ENCODE assay signal across 8 cellular contexts in genomic region chr3:139111392-139112229, GRCh38.
DNase-seq lines count a peak whose midpoint lies in the region; ATAC-seq and TF ChIP-seq lines count a peak whose summit lies in the region.

No MANE protein-coding gene starts in this region.

- peak; percentile 72 for TF ChIP-seq RAD21 in Ishikawa (IDR thresholded peaks at IDR 0.05; ENCODE audit: low read depth)

- WGBS in trophoblast cell (ENCODE audit: extremely low coverage, insufficient coverage, insufficient read length): no CpG with 5 or more reads among the region's 13 CpGs

- H2BK5ac ChIP-seq in trophoblast cell (ENCODE audit: low read depth, low read length, poor library complexity): no peak overlapping the region

- H3K4ac ChIP-seq in trophoblast cell (ENCODE audit: low read depth, low read length): no peak overlapping the region

- peaks cover 1% of the 10 kb centered on the region for H3K9me3 ChIP-seq in trophoblast cell (ENCODE audit: insufficient read depth, low read depth, low read length)

- no peak overlapping the region for H2BK12ac ChIP-seq in trophoblast cell (ENCODE audit: low read length)

- H3K79me1 ChIP-seq in trophoblast cell (ENCODE audit: low read length): no peaks in the 10 kb centered on the region

- H3K79me2 ChIP-seq in trophoblast cell (ENCODE audit: control insufficient read depth, insufficient read depth, low read length, poor library complexity): no peaks in the 10 kb centered on the region

- no peak overlapping the region for H2AK5ac ChIP-seq in trophoblast cell (ENCODE audit: low read length)

- H3K27me3 ChIP-seq in trophoblast cell (ENCODE audit: insufficient read depth, low read length): no peaks in the 10 kb centered on the region

- TF ChIP-seq EP300 in Ishikawa (IDR thresholded peaks at IDR 0.05; ENCODE audit: borderline replicate concordance): no peak

- H2BK120ac ChIP-seq in trophoblast cell (ENCODE audit: insufficient read depth, low read length, poor library complexity): no peak overlapping the region

- H3K36me3 ChIP-seq in trophoblast cell (ENCODE audit: control insufficient read depth in 1 of 2, insufficient read depth in 2 of 2, low read length in 2 of 2): no peaks in the 10 kb centered on the region

- H3K4me3 ChIP-seq in trophoblast cell (ENCODE audit: low read depth, low read length): peak overlapping the region; percentile 6

- H3K14ac ChIP-seq in trophoblast cell (ENCODE audit: low read length): no peak overlapping the region

- DNase-seq in A172 (ENCODE audit: low spot score): peak; percentile 54
- peak; percentile 45 to 47 for DNase-seq in SHP77 (lab: John Stamatoyannopoulos, UW)
- DNase-seq in activated naive CD4-positive, alpha-beta T cell treated with anti-CD3 and anti-CD28 coated beads, Interleukin-2, amount 50 U/mL, for 16 hours: peak; percentile 55
- peak; percentile 37 to 92 (median 76) for DNase-seq in head of caudate nucleus
- DNase-seq in trophoblast cell: peak; percentile 12 to 73

- H3K4me1 ChIP-seq in trophoblast cell (ENCODE audit: control insufficient read depth in 1 of 2, insufficient read depth in 2 of 2, low read length in 2 of 2): no peaks in the 10 kb centered on the region

- H3K27ac ChIP-seq in trophoblast cell (ENCODE audit: low read depth, low read length): no peak overlapping the region

- no peak overlapping the region for H4K8ac ChIP-seq in trophoblast cell (ENCODE audit: low read depth, low read length)

- ATAC-seq in GM18502 (IDR thresholded peaks at IDR 0.05; ENCODE audit: poor library complexity, unreplicated experiment) (peak; percentile 71), GM21717 (IDR thresholded peaks at IDR 0.05; ENCODE audit: unreplicated experiment) (no peak)

- intact Hi-C loops in head of caudate nucleus (cut with DNase I): loop anchor here (5.0 to 10.0 kb wide), 2 partner anchors 73 to 216 kb away; no protein-coding TSS in a partner anchor

- no peak overlapping the region for H3K23ac ChIP-seq in trophoblast cell (ENCODE audit: low read length)

- no peak overlapping the region for H2AFZ ChIP-seq in trophoblast cell (ENCODE audit: insufficient read depth, low read length, poor library complexity)

- no peak overlapping the region for H3K18ac ChIP-seq in trophoblast cell (ENCODE audit: low read length)

- no peak overlapping the region for H4K91ac ChIP-seq in trophoblast cell (ENCODE audit: low read depth, low read length)

- H3K4me2 ChIP-seq in trophoblast cell (ENCODE audit: low read length): no peak overlapping the region

- no peak overlapping the region for H4K12ac ChIP-seq in trophoblast cell (ENCODE audit: low read depth, low read length)

- no peak overlapping the region for H3K9ac ChIP-seq in trophoblast cell (ENCODE audit: low read length)

TF ChIP-seq in Ishikawa, 13 proteins besides CTCF, POLR2A, EP300 and RAD21:
- TF ChIP-seq USF1 (IDR thresholded peaks at IDR 0.05) (no peak), MAX (IDR thresholded peaks at IDR 0.05) (no peak), ZBTB7A (IDR thresholded peaks at IDR 0.05; ENCODE audit: low read depth) (no peak), CEBPB (IDR thresholded peaks at IDR 0.05) (no peak), NFIC (IDR thresholded peaks at IDR 0.05) (no peak), EGR1 (IDR thresholded peaks at IDR 0.05) (no peak), TCF12 (IDR thresholded peaks at IDR 0.05; ENCODE audit: low read depth) (no peak), CREB1 (IDR thresholded peaks at IDR 0.05; ENCODE audit: low read depth) (no peak), FOXM1 (IDR thresholded peaks at IDR 0.05; ENCODE audit: borderline replicate concordance, low read depth) (no peak), YY1 (IDR thresholded peaks at IDR 0.05; ENCODE audit: low read depth) (no peak), TAF1 (IDR thresholded peaks at IDR 0.05; ENCODE audit: low read depth) (no peak), REST (IDR thresholded peaks at IDR 0.05; ENCODE audit: low read depth) (no peak), TEAD4 (IDR thresholded peaks at IDR 0.05) (no peak)
TF ChIP-seq in Ishikawa: peak in this region for 0.
